Comparison of ENCODE assay signal across 14 cellular contexts in genomic region chr15:72865486-72865885, GRCh38.
A peak's percentile ranks its signal among the peaks of the same experiment; 100 is the strongest.
DNase-seq lines count a peak whose midpoint lies in the region; ATAC-seq, FAIRE-seq and TF ChIP-seq lines count a peak whose summit lies in the region.
"Had no signal": no experiment of that assay in that cellular context is flagged by ENCODE, and none has a peak within 500 bp of the region (broad histone marks: within the 10 kb centered on the region; RNA-seq: fewer than 3 reads in every experiment).

No MANE protein-coding gene starts in this region.

- TF ChIP-seq POLR2A in esophagus muscularis mucosa (IDR thresholded peaks at IDR 0.05; ENCODE audit: low read depth) = no peak
- TF ChIP-seq POLR2A in GM12891 (IDR thresholded peaks at IDR 0.05; ENCODE audit: low read depth, low read length) = no peak

- no peak for ATAC-seq in left cardiac atrium

- 90% methylated on average over 5 of the region's 5 CpGs for WGBS in esophagus muscularis mucosa

- no peaks in the 10 kb centered on the region for H3K9me3 ChIP-seq in esophagus muscularis mucosa

- intact Hi-C loops in cardiac septum (cut with DNase I) (no loop called here), left cardiac atrium (cut with DNase I) (no loop called here), esophagus muscularis mucosa (cut with DNase I) (no loop called here)

- peaks cover 0 to 5% (median 0%) of the 10 kb centered on the region in 4 donors for H3K27me3 ChIP-seq in esophagus muscularis mucosa
- H3K27me3 ChIP-seq: BLaER1 treated with 17β-estradiol and CSF1 and Interleukin-3, amounts not matched to agents 10 nM and 100 nM had no signal

- FAIRE-seq in GM12891 (lab: Jason Lieb, UNC) = no peak

- no peak for TF ChIP-seq CTCF in esophagus muscularis mucosa (IDR thresholded peaks at IDR 0.05)

- no peak for TF ChIP-seq EP300 in esophagus muscularis mucosa (IDR thresholded peaks at IDR 0.05)

- DNase-seq in cardiac septum (ENCODE audit: low spot score) = peak; percentile 71
- DNase-seq in left cardiac atrium = no peak
- peak; percentile 92 for DNase-seq in esophagus muscularis mucosa (ENCODE audit: extremely low spot score)
- DNase-seq in mucosa of gallbladder (ENCODE audit: low spot score) = peak; percentile 23
- no peak for DNase-seq in GM12891 (ENCODE audit: insufficient read length, low spot score)
- DNase-seq in caudate nucleus (lab: John Stamatoyannopoulos, UW) = no peak
- DNase-seq in stimulated activated CD8-positive, alpha-beta memory T cell treated with anti-CD3 and anti-CD28 coated beads, Interleukin-4, amount 100 ng/mL, for 48 hours = no peak
- DNase-seq: ACHN; CD4-positive, CD25-positive, alpha-beta regulatory T cell; GOT3; H9; HFFc6 had no signal

- no peak overlapping the region for H3K4me3 ChIP-seq in esophagus muscularis mucosa
- H3K4me3 ChIP-seq: BLaER1 treated with 17β-estradiol and CSF1 and Interleukin-3, amounts not matched to agents 10 nM and 100 nM had no signal

- no peak overlapping the region for H3K27ac ChIP-seq in esophagus muscularis mucosa (replicated peaks in 1 of 4)
- no peak overlapping the region for H3K27ac ChIP-seq in caudate nucleus (ENCODE audit: low read depth, low read length)
- H3K27ac ChIP-seq: BLaER1 treated with 17β-estradiol and CSF1 and Interleukin-3, amounts not matched to agents 10 nM and 100 nM; HL-60 had no signal

- H3K4me1 ChIP-seq in esophagus muscularis mucosa = peaks cover 0 to 14% (median 4%) of the 10 kb centered on the region in 4 donors
- H3K4me1 ChIP-seq: BLaER1 treated with 17β-estradiol and CSF1 and Interleukin-3, amounts not matched to agents 10 nM and 100 nM had no signal

- H3K36me3 ChIP-seq in esophagus muscularis mucosa = no peaks in the 10 kb centered on the region
- H3K36me3 ChIP-seq: BLaER1 treated with 17β-estradiol and CSF1 and Interleukin-3, amounts not matched to agents 10 nM and 100 nM had no signal

TF ChIP-seq in GM12891, 5 proteins besides CTCF, POLR2A, EP300 and RAD21:
- TF ChIP-seq POU2F2 (IDR thresholded peaks at IDR 0.05; ENCODE audit: low read depth, low read length) (no peak), POLR2AphosphoS5 (IDR thresholded peaks at IDR 0.05; ENCODE audit: low read depth, low read length) (no peak), TAF1 (IDR thresholded peaks at IDR 0.05; ENCODE audit: low read depth, low read length) (no peak), SPI1 (IDR thresholded peaks at IDR 0.05; ENCODE audit: low read depth, low read length) (no peak), PAX5 (IDR thresholded peaks at IDR 0.05; ENCODE audit: insufficient read depth, low read length, severe bottlenecking) (no peak)

Comparison
In these comparisons a context has a peak if more than half of its experiments do, and no peak if none do; other contexts are left out.
1. DNase-seq: peak in cardiac septum (single experiment), esophagus muscularis mucosa (single experiment) and mucosa of gallbladder (single experiment); none in left cardiac atrium (single experiment), GM12891 (single experiment), caudate nucleus (0 of 61) and stimulated activated CD8-positive, alpha-beta memory T cell treated with anti-CD3 and anti-CD28 coated beads, Interleukin-4, amount 100 ng/mL, for 48 hours (single experiment).